Comparison of ENCODE assay signal across 19 cellular contexts in the genomic region with DNA sequence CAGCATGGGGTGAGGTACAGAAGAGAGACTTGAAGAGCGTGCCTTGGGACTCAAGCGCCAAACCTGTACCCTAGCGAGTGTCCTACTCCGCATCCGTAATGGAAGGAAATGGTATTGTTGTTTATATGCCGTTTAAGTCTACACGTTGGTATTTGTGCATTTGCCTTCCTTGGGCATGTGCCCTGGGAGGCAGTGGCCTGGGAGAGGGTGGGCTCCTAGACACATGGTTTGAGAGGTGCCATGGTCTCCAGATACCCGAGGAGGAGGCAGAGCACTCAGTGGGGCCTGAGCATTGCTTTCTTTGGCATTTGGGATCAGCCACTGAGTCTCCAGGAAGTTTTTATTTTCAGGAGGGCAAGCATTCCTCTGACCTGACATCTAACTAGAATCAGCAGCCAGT. TPM values are rescaled to one million over a fixed set of nuclear protein-coding genes. Genes with fewer than 3 reads are reported as not detected.
A peak's percentile ranks its signal among the peaks of the same experiment; 100 is the strongest.
DNase-seq lines count a peak whose midpoint lies in the region; ATAC-seq and TF ChIP-seq lines count a peak whose summit lies in the region.
"Had no signal": no experiment of that assay in that cellular context is flagged by ENCODE, and none has a peak within 500 bp of the region (broad histone marks: within the 10 kb centered on the region; RNA-seq: fewer than 3 reads in every experiment).

No MANE protein-coding gene starts in this region.

- TF ChIP-seq CTCF in endodermal cell (conservative IDR thresholded peaks at IDR 0.05) (no peak), osteoblast (IDR thresholded peaks at IDR 0.05; ENCODE audit: extremely low read depth, low read depth, low read length) (no peak)

- H2AFZ ChIP-seq in osteoblast (ENCODE audit: low read length): no peak overlapping the region
- H2AFZ ChIP-seq: GM23248 had no signal

- no peaks in the 10 kb centered on the region for H4K20me1 ChIP-seq in osteoblast (ENCODE audit: insufficient read depth, low read length)

- peak; percentile 22 for DNase-seq in endodermal cell
- peak; percentile 73 for DNase-seq in osteoblast (ENCODE audit: insufficient read length, low spot score, missing footprints)
- peak; percentile 38 for DNase-seq in sciatic nerve (ENCODE audit: low spot score)
- DNase-seq in stimulated activated CD4-positive, alpha-beta T cell treated with anti-CD3 and anti-CD28 coated beads, Interleukin-1b, Interleukin-23, amount 100 ng/mL, for 48 hours: no peak
- DNase-seq in SJCRH30: no peak
- DNase-seq: ACHN; BE2C; C1 segment of cervical spinal cord; CD4-positive, CD25-positive, alpha-beta regulatory T cell; COR-L47; DMS 273 treated with DMSO at 0.1 percent for 48 hours; DMS53; DND-41; EL; GM23248 had no signal

- no peaks in the 10 kb centered on the region for H3K27me3 Mint-ChIP-seq in endodermal cell (ENCODE audit: insufficient read depth)
- H3K27me3 Mint-ChIP-seq: CD4-positive, CD25-positive, alpha-beta regulatory T cell; CD8-positive, alpha-beta memory T cell had no signal

- WGBS in endodermal cell (ENCODE audit: insufficient coverage in 1 of 2, insufficient read length in 1 of 2), 2 experiments: 94 to 96% methylated on average over 6 to 8 of the region's 8 CpGs

- no peaks in the 10 kb centered on the region for H3K27me3 ChIP-seq in endodermal cell (ENCODE audit: control insufficient read depth, insufficient read depth, low read length, poor library complexity, severe bottlenecking)
- no peaks in the 10 kb centered on the region for H3K27me3 ChIP-seq in osteoblast (ENCODE audit: insufficient read depth, low read length)
- no peaks in the 10 kb centered on the region for H3K27me3 ChIP-seq in SJCRH30
- H3K27me3 ChIP-seq: BE2C had no signal

- H3K27ac Mint-ChIP-seq in endodermal cell: no peak overlapping the region

- H3K79me2 ChIP-seq in osteoblast (ENCODE audit: insufficient read depth, low read length): peaks cover 34% of the 10 kb centered on the region

- no peak overlapping the region for H3K4me3 Mint-ChIP-seq in endodermal cell
- H3K4me3 Mint-ChIP-seq: CD8-positive, alpha-beta memory T cell had no signal

- H3K4me2 ChIP-seq in osteoblast (ENCODE audit: insufficient read depth, low read length): no peak overlapping the region

- H3K36me3 Mint-ChIP-seq in endodermal cell (ENCODE audit: low read depth): peaks cover 32% of the 10 kb centered on the region

- no peak overlapping the region for H3K4me3 ChIP-seq in endodermal cell (ENCODE audit: low read length)
- no peak overlapping the region for H3K4me3 ChIP-seq in osteoblast (ENCODE audit: insufficient read depth, low read length)
- no peak overlapping the region for H3K4me3 ChIP-seq in SJCRH30
- H3K4me3 ChIP-seq: GM12878, GM23248, HAP-1 had no signal

- H3K4me1 ChIP-seq in endodermal cell (ENCODE audit: control insufficient read depth, insufficient read depth, low read length) (no peaks in the 10 kb centered on the region), osteoblast (ENCODE audit: insufficient read depth, low read length) (peaks cover 26% of the 10 kb centered on the region), SJCRH30 (no peaks in the 10 kb centered on the region)
- H3K4me1 ChIP-seq: BE2C, HAP-1 had no signal

- intact Hi-C loops in sciatic nerve (cut with DNase I): no loop called here

- no peaks in the 10 kb centered on the region for H3K9me3 Mint-ChIP-seq in endodermal cell
- H3K9me3 Mint-ChIP-seq: CD4-positive, CD25-positive, alpha-beta regulatory T cell; CD8-positive, alpha-beta memory T cell had no signal

- H3K9ac ChIP-seq in endodermal cell (ENCODE audit: extremely low read depth, low read length, poor library complexity, severe bottlenecking): no peak overlapping the region
- H3K9ac ChIP-seq: GM23248 had no signal

- H3K9me3 ChIP-seq in endodermal cell (ENCODE audit: control insufficient read depth, low read length): no peaks in the 10 kb centered on the region
- H3K9me3 ChIP-seq in osteoblast (ENCODE audit: low read depth, low read length): no peaks in the 10 kb centered on the region
- H3K9me3 ChIP-seq in SJCRH30 (replicated peaks): no peaks in the 10 kb centered on the region
- H3K9me3 ChIP-seq: BE2C, HAP-1 had no signal

- no peak for ATAC-seq in sciatic nerve
- ATAC-seq in GM18858 (IDR thresholded peaks at IDR 0.05; ENCODE audit: unreplicated experiment): no peak
- ATAC-seq: GM12878 had no signal

- no peaks in the 10 kb centered on the region for H3K4me1 Mint-ChIP-seq in endodermal cell

- H3K36me3 ChIP-seq in endodermal cell (ENCODE audit: control insufficient read depth, insufficient read depth, low read length): peaks cover 40% of the 10 kb centered on the region
- H3K36me3 ChIP-seq in osteoblast (ENCODE audit: insufficient read depth, low read length): peaks cover 41% of the 10 kb centered on the region
- peaks cover 5% of the 10 kb centered on the region for H3K36me3 ChIP-seq in SJCRH30

- H3K27ac ChIP-seq in endodermal cell (ENCODE audit: low read depth, low read length) (no peak overlapping the region), osteoblast (ENCODE audit: low read depth, low read length) (no peak overlapping the region), SJCRH30 (no peak overlapping the region)
- H3K27ac ChIP-seq: GM23248 had no signal

RNA-seq across cellular contexts. Expression of gene ZNF672, which starts 6.5 kb away (rescaled TPM):
- total RNA-seq in endodermal cell (10 to 100 TPM; 33.6 to 40.5 TPM), osteoblast (15.2 and 15.3 TPM in 2 replicates), sciatic nerve (27.6 TPM)
- polyA plus RNA-seq in endodermal cell (2013, experiment 1 of 2): 26.2 TPM
- 25.0 TPM for polyA plus RNA-seq in endodermal cell (2013, experiment 2 of 2)
- total RNA-seq in SJCRH30 (2014; rRNA removed; shearing (Covaris generic)): 15.9 and 17.0 TPM in 2 replicates

RNA-seq across cellular contexts. Expression of gene ZNF692, which starts 14.4 kb away (rescaled TPM):
- 10 to 100 TPM; 47.6 to 50.3 TPM for total RNA-seq in endodermal cell
- polyA plus RNA-seq in endodermal cell (2013, experiment 1 of 2): 79.3 TPM
- 69.4 TPM for polyA plus RNA-seq in endodermal cell (2013, experiment 2 of 2)
- total RNA-seq in osteoblast: 9.1 and 12.3 TPM in 2 replicates
- 46.4 TPM for total RNA-seq in sciatic nerve
- 17.2 and 26.4 TPM in 2 replicates for total RNA-seq in SJCRH30 (2014; rRNA removed; shearing (Covaris generic))

RNA-seq across cellular contexts. Expression of gene SH3BP5L, which starts 18.8 kb away (rescaled TPM):
- total RNA-seq in endodermal cell (10 to 100 TPM; 27.2 to 30.2 TPM), osteoblast (23.6 and 25.3 TPM in 2 replicates), sciatic nerve (19.7 TPM)
- polyA plus RNA-seq in endodermal cell (2013, experiment 1 of 2): 19.6 TPM
- polyA plus RNA-seq in endodermal cell (2013, experiment 2 of 2): 19.0 TPM
- total RNA-seq in SJCRH30 (2014; rRNA removed; shearing (Covaris generic)): 14.2 and 15.8 TPM in 2 replicates

Comparison
In these comparisons a context has a peak if more than half of its experiments do, and no peak if none do; other contexts are left out.
1. DNase-seq: peak in endodermal cell (single experiment), osteoblast (single experiment) and sciatic nerve (single experiment); none in stimulated activated CD4-positive, alpha-beta T cell treated with anti-CD3 and anti-CD28 coated beads, Interleukin-1b, Interleukin-23, amount 100 ng/mL, for 48 hours (single experiment) and SJCRH30 (0 of 2).